2 cellular contexts compared by ENCODE assay signal in the genomic region with DNA sequence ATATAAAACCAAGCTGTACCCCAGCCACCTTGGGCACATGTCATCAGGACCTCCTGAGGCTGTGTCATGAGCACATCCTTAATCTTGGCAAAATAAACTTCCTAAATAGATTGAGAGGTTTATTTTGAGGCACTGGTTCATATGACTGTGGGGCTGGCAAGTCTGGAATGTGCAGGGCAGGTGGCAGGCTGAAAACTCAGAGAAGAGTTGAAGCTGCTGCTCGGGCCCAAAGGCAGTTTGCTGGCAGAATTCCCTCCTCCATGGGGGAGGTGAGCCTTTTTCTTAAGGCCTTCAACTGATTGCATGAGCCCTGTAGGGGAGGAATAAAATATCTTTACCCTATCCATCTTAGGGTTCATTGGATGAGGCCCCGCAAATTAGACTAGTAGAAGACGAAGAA.
TF ChIP-seq lines count a peak whose summit lies in the region.

No MANE protein-coding gene starts in this region.

TF ChIP-seq in GM23338, 12 proteins besides CTCF, POLR2A, EP300 and RAD21:
- no peak for TF ChIP-seq CREB1 (CRISPR knock-in tag; IDR thresholded peaks at IDR 0.05; ENCODE audit: low read depth)
- TF ChIP-seq, protein P1, sequence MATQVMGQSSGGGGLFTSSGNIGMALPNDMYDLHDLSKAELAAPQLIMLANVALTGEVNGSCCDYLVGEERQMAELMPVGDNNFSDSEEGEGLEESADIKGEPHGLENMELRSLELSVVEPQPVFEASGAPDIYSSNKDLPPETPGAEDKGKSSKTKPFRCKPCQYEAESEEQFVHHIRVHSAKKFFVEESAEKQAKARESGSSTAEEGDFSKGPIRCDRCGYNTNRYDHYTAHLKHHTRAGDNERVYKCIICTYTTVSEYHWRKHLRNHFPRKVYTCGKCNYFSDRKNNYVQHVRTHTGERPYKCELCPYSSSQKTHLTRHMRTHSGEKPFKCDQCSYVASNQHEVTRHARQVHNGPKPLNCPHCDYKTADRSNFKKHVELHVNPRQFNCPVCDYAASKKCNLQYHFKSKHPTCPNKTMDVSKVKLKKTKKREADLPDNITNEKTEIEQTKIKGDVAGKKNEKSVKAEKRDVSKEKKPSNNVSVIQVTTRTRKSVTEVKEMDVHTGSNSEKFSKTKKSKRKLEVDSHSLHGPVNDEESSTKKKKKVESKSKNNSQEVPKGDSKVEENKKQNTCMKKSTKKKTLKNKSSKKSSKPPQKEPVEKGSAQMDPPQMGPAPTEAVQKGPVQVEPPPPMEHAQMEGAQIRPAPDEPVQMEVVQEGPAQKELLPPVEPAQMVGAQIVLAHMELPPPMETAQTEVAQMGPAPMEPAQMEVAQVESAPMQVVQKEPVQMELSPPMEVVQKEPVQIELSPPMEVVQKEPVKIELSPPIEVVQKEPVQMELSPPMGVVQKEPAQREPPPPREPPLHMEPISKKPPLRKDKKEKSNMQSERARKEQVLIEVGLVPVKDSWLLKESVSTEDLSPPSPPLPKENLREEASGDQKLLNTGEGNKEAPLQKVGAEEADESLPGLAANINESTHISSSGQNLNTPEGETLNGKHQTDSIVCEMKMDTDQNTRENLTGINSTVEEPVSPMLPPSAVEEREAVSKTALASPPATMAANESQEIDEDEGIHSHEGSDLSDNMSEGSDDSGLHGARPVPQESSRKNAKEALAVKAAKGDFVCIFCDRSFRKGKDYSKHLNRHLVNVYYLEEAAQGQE (IDR thresholded peaks at IDR 0.05; ENCODE audit: unreplicated experiment): no peak
- TF ChIP-seq EZH2 (IDR thresholded peaks at IDR 0.05; ENCODE audit: low read depth, unreplicated experiment): no peak
TF ChIP-seq in GM23338: peak in this region for 0.

TF ChIP-seq in H1, 55 proteins besides CTCF, POLR2A, EP300 and RAD21:
- TF ChIP-seq, protein P2, sequence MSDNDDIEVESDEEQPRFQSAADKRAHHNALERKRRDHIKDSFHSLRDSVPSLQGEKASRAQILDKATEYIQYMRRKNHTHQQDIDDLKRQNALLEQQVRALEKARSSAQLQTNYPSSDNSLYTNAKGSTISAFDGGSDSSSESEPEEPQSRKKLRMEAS (IDR thresholded peaks at IDR 0.05): peak; percentile 71
- TF ChIP-seq PHF8 (conservative IDR thresholded peaks at IDR 0.05; ENCODE audit: low read depth, low read length) (no peak), FOSL1 (IDR thresholded peaks at IDR 0.05; ENCODE audit: insufficient read depth, low read depth, low read length) (no peak), CBX8 (IDR thresholded peaks at IDR 0.05; ENCODE audit: borderline replicate concordance, low read depth, low read length) (no peak), YY1 (IDR thresholded peaks at IDR 0.05; ENCODE audit: low read depth, low read length) (no peak), POLR2AphosphoS5 (IDR thresholded peaks at IDR 0.05; ENCODE audit: low read depth, low read length) (no peak), SIN3A (conservative IDR thresholded peaks at IDR 0.05 in 1 of 2, IDR thresholded peaks at IDR 0.05 in 1 of 2; ENCODE audit: low read depth in 1 of 2, low read length in 2 of 2) (no peak), SIRT6 (IDR thresholded peaks at IDR 0.05; ENCODE audit: low read length) (no peak), SUZ12 (IDR thresholded peaks at IDR 0.05; ENCODE audit: low read length) (no peak), CREB1 (IDR thresholded peaks at IDR 0.05) (no peak), RXRA (IDR thresholded peaks at IDR 0.05; ENCODE audit: insufficient read depth, low read depth, low read length) (no peak), TCF12 (IDR thresholded peaks at IDR 0.05; ENCODE audit: low read depth, low read length) (no peak), TEAD4 (IDR thresholded peaks at IDR 0.05; ENCODE audit: low read depth, low read length) (0 out of 2 replicates have a peak, but pooled peaks have one; percentile 40)
- TF ChIP-seq, protein P3, sequence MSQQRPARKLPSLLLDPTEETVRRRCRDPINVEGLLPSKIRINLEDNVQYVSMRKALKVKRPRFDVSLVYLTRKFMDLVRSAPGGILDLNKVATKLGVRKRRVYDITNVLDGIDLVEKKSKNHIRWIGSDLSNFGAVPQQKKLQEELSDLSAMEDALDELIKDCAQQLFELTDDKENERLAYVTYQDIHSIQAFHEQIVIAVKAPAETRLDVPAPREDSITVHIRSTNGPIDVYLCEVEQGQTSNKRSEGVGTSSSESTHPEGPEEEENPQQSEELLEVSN (IDR thresholded peaks at IDR 0.05): peak; percentile 75
